11 cellular contexts compared by ENCODE assay signal in the genomic region with DNA sequence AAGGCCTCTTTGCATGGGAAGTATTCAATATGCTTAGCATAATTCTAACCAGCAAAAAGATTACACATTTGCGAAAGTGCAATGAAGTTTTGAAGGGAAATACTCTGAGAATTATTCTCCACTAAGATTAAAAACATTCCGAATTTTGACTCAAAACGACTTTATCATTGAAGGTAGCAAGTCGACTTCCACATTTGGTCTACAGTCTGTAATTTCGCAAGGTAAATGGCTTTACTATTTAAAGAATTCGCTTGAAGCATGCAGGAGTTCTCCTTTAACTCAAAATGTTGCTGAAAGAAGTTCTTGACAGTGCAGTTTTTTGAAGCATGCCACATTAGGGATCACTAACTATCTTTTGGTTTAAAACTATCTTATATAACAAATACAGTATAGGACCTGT.
"Had no signal": no experiment of that assay in that cellular context is flagged by ENCODE, and none has a peak within 500 bp of the region (broad histone marks: within the 10 kb centered on the region; RNA-seq: fewer than 3 reads in every experiment).

No MANE protein-coding gene starts in this region.

- DNase-seq: activated CD4-positive, alpha-beta T cell treated with anti-CD3 and anti-CD28 coated beads, Interleukin-2, amount 50 U/mL, for 48 hours; activated naive CD8-positive, alpha-beta T cell treated with anti-CD3 and anti-CD28 coated beads for 36 hours; body of pancreas; lower lobe of right lung; nucleus accumbens; stimulated activated CD4-positive, alpha-beta T cell treated with anti-CD3 and anti-CD28 coated beads, Interleukin-4, amount 100 ng/mL, for 24 hours had no signal

- H3K27ac Mint-ChIP-seq: stimulated activated effector memory CD8-positive, alpha-beta T cell treated with anti-CD3 and anti-CD28 coated beads, Interleukin-12 subunit alpha, Interleukin-12 subunit beta, amount 100 ng/mL, for 72 hours had no signal

- H3K4me3 Mint-ChIP-seq: activated naive CD8-positive, alpha-beta T cell treated with anti-CD3 and anti-CD28 coated beads for 36 hours; nephron; stimulated activated effector memory CD8-positive, alpha-beta T cell treated with anti-CD3 and anti-CD28 coated beads, Interleukin-12 subunit alpha, Interleukin-12 subunit beta, amount 100 ng/mL, for 72 hours had no signal

- H3K9me3 Mint-ChIP-seq: activated naive CD8-positive, alpha-beta T cell treated with anti-CD3 and anti-CD28 coated beads for 36 hours; nephron; stimulated activated effector memory CD8-positive, alpha-beta T cell treated with anti-CD3 and anti-CD28 coated beads, Interleukin-12 subunit alpha, Interleukin-12 subunit beta, amount 100 ng/mL, for 72 hours had no signal

- H3K27me3 Mint-ChIP-seq: activated naive CD8-positive, alpha-beta T cell treated with anti-CD3 and anti-CD28 coated beads for 36 hours had no signal

- H3K4me3 ChIP-seq: body of pancreas, hepatocyte, lower lobe of right lung, smooth muscle cell had no signal

- ATAC-seq: body of pancreas; lower lobe of right lung; sciatic nerve; stimulated activated effector memory CD8-positive, alpha-beta T cell treated with anti-CD3 and anti-CD28 coated beads, Interleukin-12 subunit alpha, Interleukin-12 subunit beta, amount 100 ng/mL, for 72 hours had no signal

- H3K4me1 Mint-ChIP-seq: activated naive CD8-positive, alpha-beta T cell treated with anti-CD3 and anti-CD28 coated beads for 36 hours; nephron; stimulated activated effector memory CD8-positive, alpha-beta T cell treated with anti-CD3 and anti-CD28 coated beads, Interleukin-12 subunit alpha, Interleukin-12 subunit beta, amount 100 ng/mL, for 72 hours had no signal
